8 cellular contexts compared by ENCODE assay signal in genomic region chr4:30716671-30717207, GRCh38. TPM values are rescaled to one million over a fixed set of nuclear protein-coding genes. Genes with fewer than 3 reads are reported as not detected.
DNase-seq lines count a peak whose midpoint lies in the region; ATAC-seq, FAIRE-seq and TF ChIP-seq lines count a peak whose summit lies in the region.

No MANE protein-coding gene starts in this region.

- H3K27me3 ChIP-seq in aorta (ENCODE audit: control insufficient read depth in 1 of 2, insufficient read depth in 2 of 2, low read length in 1 of 2): no peaks in the 10 kb centered on the region

- no peak for ATAC-seq in activated T-cell treated with anti-CD3 and anti-CD28 coated beads, Interleukin-2, amount 50 U/mL, for 4 hours
- no peak for ATAC-seq in memory B cell (ENCODE audit: low read depth)
- no peak for ATAC-seq in aorta (ENCODE audit: low FRiP score)

- peaks cover under 1% of the 10 kb centered on the region for H3K36me3 Mint-ChIP-seq in activated T-cell treated with anti-CD3 and anti-CD28 coated beads, Interleukin-2, amount 50 U/mL, for 4 hours (ENCODE audit: insufficient read depth)
- H3K36me3 Mint-ChIP-seq in memory B cell: no peaks in the 10 kb centered on the region

- FAIRE-seq in H54 (lab: Jason Lieb, UNC): no peak

- peaks cover 50% of the 10 kb centered on the region for H3K27me3 Mint-ChIP-seq in activated T-cell treated with anti-CD3 and anti-CD28 coated beads, Interleukin-2, amount 50 U/mL, for 4 hours (ENCODE audit: low read depth)
- peaks cover 14% of the 10 kb centered on the region for H3K27me3 Mint-ChIP-seq in memory B cell

- no peaks in the 10 kb centered on the region for H3K4me1 ChIP-seq in aorta (ENCODE audit: control insufficient read depth in 1 of 2, insufficient read depth in 2 of 2, low read length in 2 of 2)

- peaks cover 0 to 2% of the 10 kb centered on the region in 2 donors for H3K36me3 ChIP-seq in aorta (ENCODE audit: control insufficient read depth in 1 of 2, insufficient read depth in 2 of 2, low read length in 1 of 2)

- H3K4me1 Mint-ChIP-seq in activated T-cell treated with anti-CD3 and anti-CD28 coated beads, Interleukin-2, amount 50 U/mL, for 4 hours (ENCODE audit: low read depth): peaks cover 34% of the 10 kb centered on the region
- peaks cover 8% of the 10 kb centered on the region for H3K4me1 Mint-ChIP-seq in memory B cell

- H3K4me3 Mint-ChIP-seq in activated T-cell treated with anti-CD3 and anti-CD28 coated beads, Interleukin-2, amount 50 U/mL, for 4 hours: peak overlapping the region; percentile 70
- H3K4me3 Mint-ChIP-seq in memory B cell: peak overlapping the region; percentile 16

- in situ Hi-C loops in T47D (cut with HindIII; ENCODE audit: low pct_unique_long_range_greater_than_20kb, low sequenced_read_pairs): no loop called here

- H3K9me3 Mint-ChIP-seq in activated T-cell treated with anti-CD3 and anti-CD28 coated beads, Interleukin-2, amount 50 U/mL, for 4 hours: peaks cover 5% of the 10 kb centered on the region
- H3K9me3 Mint-ChIP-seq in memory B cell: no peaks in the 10 kb centered on the region

- peak overlapping the region; percentile 92 to 95 for H3K4me3 ChIP-seq in aorta (ENCODE audit: low read length in 2 of 2)

- intact Hi-C loops in aorta (cut with DNase I): loop anchor here in 1 of 2 donors (5.0 to 10.0 kb wide), 3 partner anchors 421 to 658 kb away; no protein-coding TSS in a partner anchor

- peak overlapping the region in 1 of 2 donors; percentile 71 for H3K27ac ChIP-seq in aorta (ENCODE audit: low read depth in 1 of 2, low read length in 2 of 2)

- no peak for DNase-seq in activated T-cell treated with anti-CD3 and anti-CD28 coated beads, Interleukin-2, amount 50 U/mL, for 4 hours
- DNase-seq in activated T-cell treated with anti-CD3 and anti-CD28 coated beads, Interleukin-2, amount 50 U/mL, for 1 hour: no peak
- DNase-seq in NCI-H2196 treated with DMSO at 0.1 percent for 48 hours (lab: John Stamatoyannopoulos, UW; ENCODE audit: unreplicated experiment) (peak; percentile 18), T47D (ENCODE audit: low read depth in 1 of 2, low spot score in 1 of 2) (peak; percentile 8 to 25), memory B cell (ENCODE audit: low spot score in 2 of 2) (no peak), aorta (peak; percentile 38 to 59), H54 (ENCODE audit: insufficient read length, low spot score) (no peak), erythroblast (lab: John Stamatoyannopoulos, UW) (no peak)

- H3K27ac Mint-ChIP-seq in memory B cell: no peak overlapping the region

- no peak for TF ChIP-seq POLR2A in H54 (IDR thresholded peaks at IDR 0.05; ENCODE audit: low read depth, low read length)
- TF ChIP-seq POLR2A in erythroblast (IDR thresholded peaks at IDR 0.05; ENCODE audit: low read length): no peak

- 0% methylated on average over 13 to 15 of the region's 15 CpGs for WGBS in aorta, 2 donors

- H3K9me3 ChIP-seq in aorta (ENCODE audit: control insufficient read depth, low read length): no peaks in the 10 kb centered on the region

RNA-seq across cellular contexts. Expression of gene PCDH7, which starts 3.4 kb away (rescaled TPM):
- under 1 TPM in 1 of 3 donors, not detected in 2; 0.08 TPM for total RNA-seq in activated T-cell treated with anti-CD3 and anti-CD28 coated beads, Interleukin-2, amount 50 U/mL, for 4 hours
- 100 to 1,000 TPM; 157 to 232 TPM for total RNA-seq in aorta
- 10 to 100 TPM; 24.9 to 46.6 TPM for polyA plus RNA-seq in aorta

Comparison
In these comparisons a context has a peak if more than half of its experiments do, and no peak if none do; other contexts are left out.
1. DNase-seq: peak in NCI-H2196 treated with DMSO at 0.1 percent for 48 hours (single experiment), T47D (2 of 2) and aorta (2 of 2); none in activated T-cell treated with anti-CD3 and anti-CD28 coated beads, Interleukin-2, amount 50 U/mL, for 4 hours (single experiment), activated T-cell treated with anti-CD3 and anti-CD28 coated beads, Interleukin-2, amount 50 U/mL, for 1 hour (single experiment), memory B cell (0 of 2), H54 (single experiment) and erythroblast (0 of 2).
2. RNA of gene PCDH7, which starts 3.4 kb away (total RNA-seq): 157 to 232 TPM in aorta; 0.08 TPM in activated T-cell treated with anti-CD3 and anti-CD28 coated beads, Interleukin-2, amount 50 U/mL, for 4 hours; every median in the first group is over 100 times any median in the second.